ENCODE assay signal across 28 cellular contexts in the genomic region with DNA sequence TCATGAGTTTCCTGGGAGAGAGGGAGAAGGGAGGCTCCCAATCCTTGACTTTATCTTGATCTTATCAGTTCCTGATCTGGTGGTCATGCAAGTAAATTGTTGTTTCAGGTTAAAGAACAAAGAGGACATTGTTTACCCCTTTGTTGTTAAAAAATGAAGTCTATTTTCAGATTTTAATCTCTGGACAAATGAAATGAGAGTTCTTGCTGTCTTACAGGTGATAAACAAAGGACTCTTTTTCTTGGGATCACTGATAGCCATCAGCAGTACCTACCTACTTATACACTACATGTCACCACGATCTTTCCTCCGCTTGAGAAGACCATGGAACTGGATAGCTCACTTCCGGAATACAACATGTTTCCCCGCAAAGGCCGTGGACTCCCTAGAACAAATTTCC. TPM values are rescaled to one million over a fixed set of nuclear protein-coding genes. Genes with fewer than 3 reads are reported as not detected.
DNase-seq lines count a peak whose midpoint lies in the region; ATAC-seq and TF ChIP-seq lines count a peak whose summit lies in the region.
"Had no signal": no experiment of that assay in that cellular context is flagged by ENCODE, and none has a peak within 500 bp of the region (broad histone marks: within the 10 kb centered on the region; RNA-seq: fewer than 3 reads in every experiment).

No MANE protein-coding gene starts in this region.

- no peaks in the 10 kb centered on the region for H3K27me3 ChIP-seq in mammary epithelial cell (ENCODE audit: insufficient read depth, low read length)
- H3K27me3 ChIP-seq: body of pancreas, esophagus muscularis mucosa, left lung, Peyer's patch had no signal

- dilution Hi-C loops in mammary epithelial cell (cut with HindIII; ENCODE audit: low sequenced_read_pairs) = no loop called here

- H3K27ac Mint-ChIP-seq in Calu3 (ENCODE audit: unreplicated experiment) = peak overlapping the region; percentile 62
- peak overlapping the region; percentile 3 for H3K27ac Mint-ChIP-seq in nephron progenitor cell
- H3K27ac Mint-ChIP-seq: activated CD8-positive, alpha-beta memory T cell treated with anti-CD3 and anti-CD28 coated beads, Interleukin-2, amount 10 ng/mL, durations not matched to agents 7 days and 5 days; CD4-positive, alpha-beta T cell; natural killer cell had no signal

- TF ChIP-seq CTCF in Calu3 (IDR thresholded peaks at IDR 0.05; ENCODE audit: unreplicated experiment) = no peak
- TF ChIP-seq CTCF in mammary epithelial cell (conservative IDR thresholded peaks at IDR 0.05 in 1 of 2, IDR thresholded peaks at IDR 0.05 in 1 of 2; ENCODE audit: extremely low read depth in 1 of 2, insufficient read depth in 1 of 2, low read depth in 1 of 2, low read length in 2 of 2) = no peak
- TF ChIP-seq CTCF in nephron progenitor cell (IDR thresholded peaks at IDR 0.05) = no peak

- no peak overlapping the region for H3K4me3 ChIP-seq in mammary epithelial cell (replicated peaks in 1 of 3; ENCODE audit: insufficient read depth in 1 of 3, low read depth in 2 of 3, low read length in 3 of 3)
- H3K4me3 ChIP-seq: body of pancreas, esophagus muscularis mucosa, left lung, Peyer's patch had no signal

- H3K79me2 ChIP-seq in mammary epithelial cell (ENCODE audit: insufficient read depth, low read length) = no peaks in the 10 kb centered on the region
- H3K79me2 ChIP-seq: parathyroid adenoma had no signal

- H3K4me2 ChIP-seq in mammary epithelial cell (ENCODE audit: insufficient read depth, low read depth, low read length) = peak overlapping the region; percentile 31

- CTCF ChIA-PET in Calu3 (lab: Charles Lee) = interaction anchor here (0.7 to 2.4 kb wide), 2 partner anchors 36 to 570 kb away, joined by 3 to 5 read pairs; no protein-coding TSS in a partner anchor
- CTCF ChIA-PET in mammary epithelial cell (lab: Charles Lee; ENCODE audit: low non-redundant PET) = no interaction called here

- H3K36me3 Mint-ChIP-seq in Calu3 (ENCODE audit: insufficient read depth, unreplicated experiment) = no peaks in the 10 kb centered on the region
- peaks cover 13% of the 10 kb centered on the region for H3K36me3 Mint-ChIP-seq in nephron progenitor cell (ENCODE audit: low read depth)
- H3K36me3 Mint-ChIP-seq: natural killer cell had no signal

- H3K27ac ChIP-seq in mammary epithelial cell (ENCODE audit: insufficient read depth, low read depth, low read length) = peak overlapping the region; percentile 97
- H3K27ac ChIP-seq: body of pancreas, esophagus muscularis mucosa, left lung, parathyroid adenoma, Peyer's patch had no signal

- in situ Hi-C loops in mammary epithelial cell (cut with MboI; ENCODE audit: low sequenced_read_pairs in 2 of 2) = no loop called here

- H3K36me3 ChIP-seq in mammary epithelial cell (ENCODE audit: insufficient read depth, low read length) = no peaks in the 10 kb centered on the region
- H3K36me3 ChIP-seq: esophagus muscularis mucosa, Peyer's patch had no signal

- H3K27me3 Mint-ChIP-seq in Calu3 (ENCODE audit: unreplicated experiment) (no peaks in the 10 kb centered on the region), nephron progenitor cell (ENCODE audit: low read depth, poor library complexity) (no peaks in the 10 kb centered on the region)
- H3K27me3 Mint-ChIP-seq: activated CD8-positive, alpha-beta memory T cell treated with anti-CD3 and anti-CD28 coated beads, Interleukin-2, amount 10 ng/mL, durations not matched to agents 7 days and 5 days; CD4-positive, alpha-beta T cell; type B pancreatic cell had no signal

- H3K9me3 ChIP-seq in mammary epithelial cell (replicated peaks; ENCODE audit: insufficient read depth, low read length) = no peaks in the 10 kb centered on the region
- H3K9me3 ChIP-seq: body of pancreas, esophagus muscularis mucosa, left lung, Peyer's patch had no signal

- H3K4me3 Mint-ChIP-seq in Calu3 (ENCODE audit: low read depth, unreplicated experiment) (no peak overlapping the region), nephron progenitor cell (no peak overlapping the region)
- H3K4me3 Mint-ChIP-seq: activated CD8-positive, alpha-beta memory T cell treated with anti-CD3 and anti-CD28 coated beads, Interleukin-2, amount 10 ng/mL, durations not matched to agents 7 days and 5 days; CD4-positive, alpha-beta T cell; natural killer cell; type B pancreatic cell had no signal

- DNase-seq in Calu3 (no peak), HT1080 (ENCODE audit: low read depth) (peak; percentile 22), mammary epithelial cell (no peak), nephron progenitor cell (no peak), SIG-M5 treated with dmso at 0.1 percent for 504 hours (lab: John Stamatoyannopoulos, UW; ENCODE audit: unreplicated experiment) (no peak), nucleus accumbens (lab: John Stamatoyannopoulos, UW) (no peak)
- DNase-seq: activated CD8-positive, alpha-beta memory T cell treated with anti-CD3 and anti-CD28 coated beads, Interleukin-2, amount 10 ng/mL, durations not matched to agents 7 days and 5 days; body of pancreas; CD4-positive, alpha-beta T cell; DMS 273 treated with DMSO at 0.1 percent for 48 hours; effector memory CD4-positive, alpha-beta T cell; GOT3; left lung; midbrain; natural killer cell; NCI-H1694 treated with DMSO at 0.1 percent for 48 hours; NCI-H2171 treated with DMSO at 0.1 percent for 48 hours; NCI-H524 treated with DMSO at 0.1 percent for 48 hours; NK-92 treated with Interleukin-12 subunit alpha and Interleukin-12 subunit beta, amount 100 ng/mL, for 24 hours; Peyer's patch; right cardiac atrium had no signal

- H4K20me1 ChIP-seq in mammary epithelial cell (ENCODE audit: insufficient read depth, low read length) = no peaks in the 10 kb centered on the region

- intact Hi-C loops in Calu3 (cut with micrococcal nuclease; ENCODE audit: unreplicated experiment) (no loop called here), mammary epithelial cell (cut with micrococcal nuclease) (loop anchor here (1.0 to 5.0 kb wide), 2 partner anchors 17 to 59 kb away; a partner anchor contains a TSS)

- H3K9me3 Mint-ChIP-seq in Calu3 (ENCODE audit: low read depth, unreplicated experiment) (no peaks in the 10 kb centered on the region), nephron progenitor cell (no peaks in the 10 kb centered on the region)
- H3K9me3 Mint-ChIP-seq: activated T-helper 2 cell treated with anti-CD3 and anti-CD28 coated beads, Interferon-gamma antibody, Interleukin-2, Interleukin-4, amounts not matched to agents 10 μg/mL and 5 μg/mL and 100 μg/mL, durations not matched to agents 14 hours and 24 hours and 36 hours; CD4-positive, alpha-beta T cell; natural killer cell had no signal

- peak overlapping the region; percentile 6 for H3K9ac ChIP-seq in mammary epithelial cell (ENCODE audit: insufficient read depth, low read length)
- H3K9ac ChIP-seq: parathyroid adenoma had no signal

- H3K4me1 Mint-ChIP-seq in Calu3 (ENCODE audit: low read depth, unreplicated experiment) (peaks cover 31% of the 10 kb centered on the region), nephron progenitor cell (peaks cover 7% of the 10 kb centered on the region)
- H3K4me1 Mint-ChIP-seq: natural killer cell had no signal

- peaks cover 45% of the 10 kb centered on the region for H3K4me1 ChIP-seq in mammary epithelial cell (ENCODE audit: insufficient read depth, low read length)
- H3K4me1 ChIP-seq: body of pancreas, esophagus muscularis mucosa, left lung, parathyroid adenoma, Peyer's patch had no signal

- 62% methylated on average over 5 of the region's 5 CpGs for WGBS in mammary epithelial cell (ENCODE audit: low coverage, missing lambda C conversion rate)

- BruUV-seq in Calu3 (replicated peaks; lab: Mats Ljungman, UMichigan) (no TSS peak), mammary epithelial cell (replicated peaks; lab: Mats Ljungman, UMichigan) (no TSS peak)

- ATAC-seq in GM21723 (IDR thresholded peaks at IDR 0.05; ENCODE audit: unreplicated experiment) (no peak), GM21515 (IDR thresholded peaks at IDR 0.05; ENCODE audit: unreplicated experiment) (no peak)
- ATAC-seq: natural killer cell, right cardiac atrium had no signal

- H2AFZ ChIP-seq in mammary epithelial cell (ENCODE audit: low read depth, low read length) = no peak overlapping the region
- H2AFZ ChIP-seq: parathyroid adenoma had no signal

RNA-seq across cellular contexts. Expression of a gene that starts 48.4 kb away (rescaled TPM):
- total RNA-seq in Calu3 (2022) (28.2 and 30.4 TPM in 2 replicates), mammary epithelial cell (10 to 100 TPM; 15.0 to 25.3 TPM)
- total RNA-seq in HT1080 (2014; rRNA removed; shearing (Covaris generic)) = 36.4 and 44.5 TPM in 2 replicates
- 17.8 and 27.1 TPM in 2 replicates for polyA plus RNA-seq in HT1080 (2015; cell fraction: cytosol; rRNA removed)
- 22.6 and 27.3 TPM in 2 replicates for polyA plus RNA-seq in HT1080 (2015; cell fraction: nucleus; rRNA removed)
- polyA plus RNA-seq in mammary epithelial cell = 5.9 TPM
- 11.3 TPM for polyA minus RNA-seq in mammary epithelial cell

RNA-seq across cellular contexts. Expression of a gene that starts 48.4 kb away (rescaled TPM):
- total RNA-seq in Calu3 (2022) = 15.3 and 22.0 TPM in 2 replicates
- total RNA-seq in HT1080 (2014; rRNA removed; shearing (Covaris generic)) = 3.5 and 5.3 TPM in 2 replicates
- polyA plus RNA-seq in HT1080 (2015; cell fraction: cytosol; rRNA removed) = 3.8 and 4.8 TPM in 2 replicates
- 1.2 and 3.3 TPM in 2 replicates for polyA plus RNA-seq in HT1080 (2015; cell fraction: nucleus; rRNA removed)
- total RNA-seq in mammary epithelial cell = 10 to 100 TPM; 21.3 to 36.5 TPM
- polyA plus RNA-seq in mammary epithelial cell = 28.1 TPM
- 14.9 TPM for polyA minus RNA-seq in mammary epithelial cell

RNA-seq across cellular contexts. Expression of a gene that starts 59.6 kb away (rescaled TPM):
- total RNA-seq in Calu3 (2022) (0.85 TPM in 1 of 2 replicates, not detected in the other), mammary epithelial cell (10 to 100 TPM in 1 of 2 donors, 1 to 10 TPM in 1; 3.6 to 15.3 TPM)
- total RNA-seq in HT1080 (2014; rRNA removed; shearing (Covaris generic)) = not detected in 2 replicates
- not detected in 2 replicates for polyA plus RNA-seq in HT1080 (2015; cell fraction: cytosol; rRNA removed)
- not detected in 2 replicates for polyA plus RNA-seq in HT1080 (2015; cell fraction: nucleus; rRNA removed)
- 3.1 TPM for polyA plus RNA-seq in mammary epithelial cell
- polyA minus RNA-seq in mammary epithelial cell = not detected
- total RNA-seq: activated CD8-positive, alpha-beta memory T cell treated with anti-CD3 and anti-CD28 coated beads, Interleukin-2, amount 10 ng/mL, durations not matched to agents 7 days and 5 days; CD4-positive, alpha-beta T cell; T-helper 1 cell treated with Interleukin-12 subunit alpha and Interleukin-12 subunit beta and Interleukin-4 antibody, amounts not matched to agents 30 ng/mL and 1 ng/mL, for 36 hours had no signal
